ENCODE assay signal across 16 cellular contexts in genomic region chr1:203028067-203028783, GRCh38. TPM values are rescaled to one million over a fixed set of nuclear protein-coding genes. Genes with fewer than 3 reads are reported as not detected.
DNase-seq lines count a peak whose midpoint lies in the region; ATAC-seq, FAIRE-seq and TF ChIP-seq lines count a peak whose summit lies in the region.
"Had no signal": no experiment of that assay in that cellular context is flagged by ENCODE, and none has a peak within 500 bp of the region (broad histone marks: within the 10 kb centered on the region; RNA-seq: fewer than 3 reads in every experiment).

No MANE protein-coding gene starts in this region.

- POLR2A ChIA-PET in HepG2 (lab: Yijun Ruan, JAX) = interaction anchor here (3.0 kb wide), 1 partner anchor 21 kb away, joined by 10 read pairs; the partner anchor contains the start of gene TMEM183A

- 49% methylated on average over 9 of the region's 9 CpGs for WGBS in HepG2 (ENCODE audit: low lambda C conversion rate)
- WGBS in right lobe of liver (ENCODE audit: insufficient coverage, low coverage, low lambda C conversion rate, missing lambda C conversion rate) = 88% methylated on average over 5 of the region's 9 CpGs

- no peak overlapping the region for H3K9ac ChIP-seq in HepG2 (ENCODE audit: insufficient read depth, low read depth, low read length)

- no peak for TF ChIP-seq RAD21 in HepG2 (CRISPR knock-in tag; IDR thresholded peaks at IDR 0.05)

- no peak for TF ChIP-seq CTCF in HepG2 (CRISPR knock-in tag; IDR thresholded peaks at IDR 0.05)
- no peak for TF ChIP-seq CTCF in right lobe of liver (IDR thresholded peaks at IDR 0.05)
- no peak for TF ChIP-seq CTCF in vagina (IDR thresholded peaks at IDR 0.05)

- peaks cover 0 to 13% of the 10 kb centered on the region in 2 experiments; a peak in 1 of 5 replicates for H3K36me3 ChIP-seq in HepG2 (replicated peaks in 1 of 2; ENCODE audit: control insufficient read depth in 1 of 2, insufficient read depth in 2 of 2, low read length in 2 of 2)
- peaks cover 0 to 10% (median 3%) of the 10 kb centered on the region in 4 donors for H3K36me3 ChIP-seq in right lobe of liver
- peaks cover 0 to 10% of the 10 kb centered on the region in 2 donors for H3K36me3 ChIP-seq in vagina

- peak overlapping the region; percentile 94 for H3K4me3 Mint-ChIP-seq in activated T-helper 17 cell treated with anti-CD3 and anti-CD28 coated beads, Interleukin-2, amount 50 U/mL, for 72 hours

- H3K27ac Mint-ChIP-seq in activated T-helper 17 cell treated with anti-CD3 and anti-CD28 coated beads, Interleukin-2, amount 50 U/mL, for 72 hours = peak overlapping the region; percentile 86
- H3K27ac Mint-ChIP-seq: progenitor cell of endocrine pancreas had no signal

- DNase-seq in HepG2 (ENCODE audit: low spot score) (no peak), right lobe of liver (no peak), left lobe of liver (ENCODE audit: low spot score) (peak; percentile 34), vagina (ENCODE audit: extremely low spot score in 2 of 2) (peak in 1 of 2 donors; percentile 76)
- DNase-seq in stimulated activated CD4-positive, alpha-beta T cell treated with anti-CD3 and anti-CD28 coated beads, Interleukin-12 subunit alpha, Interleukin-12 subunit beta, amount 100 ng/mL, for 4 hours = no peak
- DNase-seq: activated CD4-positive, CD25-positive, alpha-beta regulatory T cell; activated naive CD4-positive, alpha-beta T cell treated with Interleukin-2 at 50 U/mL for 16 hours; NCI-H510A; uterus had no signal

- H3K9me3 ChIP-seq in HepG2 (ENCODE audit: low read length) (no peaks in the 10 kb centered on the region), right lobe of liver (no peaks in the 10 kb centered on the region), vagina (no peaks in the 10 kb centered on the region)
- H3K9me3 ChIP-seq: uterus had no signal

- H2AFZ ChIP-seq in HepG2 (ENCODE audit: low read length) = no peak overlapping the region

- no peaks in the 10 kb centered on the region for H3K27me3 Mint-ChIP-seq in activated T-helper 17 cell treated with anti-CD3 and anti-CD28 coated beads, Interleukin-2, amount 50 U/mL, for 72 hours

- H3K4me3 ChIP-seq in HepG2 (replicated peaks in 1 of 3; ENCODE audit: insufficient read depth in 1 of 3, low read depth in 2 of 3, low read length in 3 of 3) (no peak overlapping the region), right lobe of liver (no peak overlapping the region), vagina (no peak overlapping the region)
- H3K4me3 ChIP-seq: uterus had no signal

- H3K4me1 ChIP-seq in HepG2 (ENCODE audit: insufficient read depth, low read length) = peaks cover 26% of the 10 kb centered on the region
- H3K4me1 ChIP-seq in right lobe of liver = peaks cover 0 to 5% (median 2%) of the 10 kb centered on the region in 4 donors
- peaks cover 23% of the 10 kb centered on the region for H3K4me1 ChIP-seq in vagina
- H3K4me1 ChIP-seq: uterus had no signal

- TF ChIP-seq POLR2A in HepG2 (IDR thresholded peaks at IDR 0.05; ENCODE audit: insufficient read depth in 1 of 2, low read depth in 2 of 2, low read length in 2 of 2) = no peak
- TF ChIP-seq POLR2A in right lobe of liver (IDR thresholded peaks at IDR 0.05) = no peak
- TF ChIP-seq POLR2A in vagina (IDR thresholded peaks at IDR 0.05) = no peak

- CTCF ChIA-PET in HepG2 (lab: Yijun Ruan, JAX; ENCODE audit: low intra/inter-chr PET ratio, low total read pairs) = no interaction called here

- H3K9me3 Mint-ChIP-seq in activated T-helper 17 cell treated with anti-CD3 and anti-CD28 coated beads, Interleukin-2, amount 50 U/mL, for 72 hours = peaks cover 7% of the 10 kb centered on the region

- H3K27ac ChIP-seq in HepG2 (ENCODE audit: extremely low read length, insufficient read depth, low read length) (no peak overlapping the region), right lobe of liver (no peak overlapping the region), vagina (peak overlapping the region; percentile 61)
- H3K27ac ChIP-seq: HL-60, uterus had no signal

- TF ChIP-seq EP300 in HepG2 (IDR thresholded peaks at IDR 0.05; ENCODE audit: low read depth in 2 of 2, low read length in 2 of 2) (no peak), HepG2 (CRISPR knock-in tag; IDR thresholded peaks at IDR 0.05; ENCODE audit: borderline replicate concordance) (no peak)

- ATAC-seq in HepG2 = peak; percentile 11
- no peak for ATAC-seq in right lobe of liver
- ATAC-seq in activated T-helper 17 cell treated with anti-CD3 and anti-CD28 coated beads, Interleukin-2, amount 50 U/mL, for 72 hours (replicated peaks) = no peak
- no peak for ATAC-seq in left lobe of liver
- ATAC-seq in GM18867 (IDR thresholded peaks at IDR 0.05; ENCODE audit: unreplicated experiment) = no peak
- no peak for ATAC-seq in HG03108 (IDR thresholded peaks at IDR 0.05; ENCODE audit: unreplicated experiment)

- H3K4me2 ChIP-seq in HepG2 (ENCODE audit: low read depth, low read length) = peak overlapping the region; percentile 29; the same call in 1 of the 2 replicates

- peaks cover 18% of the 10 kb centered on the region for H3K4me1 Mint-ChIP-seq in activated T-helper 17 cell treated with anti-CD3 and anti-CD28 coated beads, Interleukin-2, amount 50 U/mL, for 72 hours

- H3K27me3 ChIP-seq in HepG2 (ENCODE audit: control insufficient read depth in 1 of 2, insufficient read depth in 2 of 2, low read length in 2 of 2) (peaks cover 5 to 14% of the 10 kb centered on the region in 2 experiments; a peak in 4 of 5 replicates), right lobe of liver (no peaks in the 10 kb centered on the region), vagina (no peaks in the 10 kb centered on the region)
- H3K27me3 ChIP-seq: uterus had no signal

- peaks cover 68% of the 10 kb centered on the region for H3K36me3 Mint-ChIP-seq in activated T-helper 17 cell treated with anti-CD3 and anti-CD28 coated beads, Interleukin-2, amount 50 U/mL, for 72 hours (ENCODE audit: low read depth)

- no TSS peak for BruUV-seq in HepG2 (replicated peaks; lab: Mats Ljungman, UMichigan)

- no peaks in the 10 kb centered on the region for H4K20me1 ChIP-seq in HepG2 (ENCODE audit: insufficient read depth, low read length)

- H3K79me2 ChIP-seq in HepG2 (ENCODE audit: insufficient read depth, low read length) = no peaks in the 10 kb centered on the region

- in situ Hi-C loops in HepG2 (cut with HindIII; ENCODE audit: extremely low pct_ligation_motif_present, low pct_unique_long_range_greater_than_20kb) = no loop called here

- FAIRE-seq in HepG2 (lab: Jason Lieb, UNC) = no peak

- intact Hi-C loops in HepG2 (cut with micrococcal nuclease; ENCODE audit: unreplicated experiment) = no loop called here
- intact Hi-C loops in right lobe of liver (cut with DNase I) = no loop called here
- intact Hi-C loops in vagina (cut with DNase I) = no loop called here

RNA-seq across cellular contexts. Expression of gene PPFIA4, which starts 1.9 kb away (rescaled TPM):
- total RNA-seq in HepG2 (2016; rRNA removed; fragmentation: Illumina TruSeq; extraction: Trizol) (not detected in 2 replicates), right lobe of liver (1 to 10 TPM in 1 of 6 experiments, under 1 TPM in 4, not detected in 1; 0.18 to 5.5 (median 0.49) TPM), left lobe of liver (0.78 TPM), vagina (11.5 TPM)
- total RNA-seq in HepG2 (2016; cell fraction: cytosol; rRNA removed; fragmentation: Illumina TruSeq; extraction: Trizol; ENCODE audit: low read depth) = not detected in 2 replicates
- 0.15 TPM in 1 of 2 replicates, not detected in the other for total RNA-seq in HepG2 (2016; cell fraction: insoluble cytoplasmic fraction; rRNA removed; fragmentation: Illumina TruSeq; extraction: Trizol)
- total RNA-seq in HepG2 (2016; cell fraction: membrane; rRNA removed; fragmentation: Illumina TruSeq; extraction: Trizol) = not detected in 2 replicates
- total RNA-seq in HepG2 (2016; cell fraction: nucleus; rRNA removed; fragmentation: Illumina TruSeq; extraction: Trizol) = 0.12 TPM in 1 of 2 replicates, not detected in the other
- polyA plus RNA-seq in HepG2 (2011; rRNA removed) = 5.4 and 6.4 TPM in 2 replicates
- 0.67 and 1.6 TPM in 2 replicates for polyA plus RNA-seq in HepG2 (2011; cell fraction: cytosol; rRNA removed)
- polyA plus RNA-seq in HepG2 (2011; cell fraction: nucleus; rRNA removed) = 76.9 and 115 TPM in 2 replicates
- polyA plus RNA-seq in HepG2 (2012) = 3.1 and 4.4 TPM in 2 replicates
- not detected in 2 replicates for polyA plus RNA-seq in HepG2 (2016; cell fraction: cytosol; fragmentation: Illumina TruSeq; extraction: Trizol; ENCODE audit: low read depth)
- polyA plus RNA-seq in HepG2 (2016; cell fraction: insoluble cytoplasmic fraction; fragmentation: Illumina TruSeq; extraction: Trizol; ENCODE audit: low read depth) = not detected in 2 replicates
- not detected in 2 replicates for polyA plus RNA-seq in HepG2 (2016; cell fraction: membrane; fragmentation: Illumina TruSeq; extraction: Trizol; ENCODE audit: low read depth)
- polyA plus RNA-seq in HepG2 (2016; cell fraction: nucleus; fragmentation: Illumina TruSeq; extraction: Trizol; ENCODE audit: insufficient read depth, low read depth) = 0.07 and 0.44 TPM in 2 replicates
- polyA minus RNA-seq in HepG2 (2011; rRNA and poly(A)+ RNA removed; ENCODE audit: low replicate concordance) = 0.72 and 10.8 TPM in 2 replicates
- 0.49 and 0.62 TPM in 2 replicates for polyA minus RNA-seq in HepG2 (2011; cell fraction: cytosol; rRNA and poly(A)+ RNA removed)
- 19.8 and 25.9 TPM in 2 replicates for polyA minus RNA-seq in HepG2 (2011; cell fraction: nucleus; rRNA and poly(A)+ RNA removed)
- 100 to 1,000 TPM in 1 of 2 donors, 10 to 100 TPM in 1; 38.1 to 244 TPM for total RNA-seq in activated T-helper 17 cell treated with anti-CD3 and anti-CD28 coated beads, Interleukin-2, amount 50 U/mL, for 72 hours

RNA-seq across cellular contexts. Expression of gene TMEM183A, which starts 21.1 kb away (rescaled TPM):
- total RNA-seq in HepG2 (2016; rRNA removed; fragmentation: Illumina TruSeq; extraction: Trizol) (82.0 and 85.4 TPM in 2 replicates), right lobe of liver (10 to 100 TPM; 21.4 to 38.1 (median 31.0) TPM), left lobe of liver (30.1 TPM), vagina (73.2 TPM)
- 117 and 147 TPM in 2 replicates for total RNA-seq in HepG2 (2016; cell fraction: cytosol; rRNA removed; fragmentation: Illumina TruSeq; extraction: Trizol; ENCODE audit: low read depth)
- total RNA-seq in HepG2 (2016; cell fraction: insoluble cytoplasmic fraction; rRNA removed; fragmentation: Illumina TruSeq; extraction: Trizol) = 82.0 and 82.7 TPM in 2 replicates
- 214 and 215 TPM in 2 replicates for total RNA-seq in HepG2 (2016; cell fraction: membrane; rRNA removed; fragmentation: Illumina TruSeq; extraction: Trizol)
- total RNA-seq in HepG2 (2016; cell fraction: nucleus; rRNA removed; fragmentation: Illumina TruSeq; extraction: Trizol) = 59.5 and 61.7 TPM in 2 replicates
- 56.2 and 59.7 TPM in 2 replicates for polyA plus RNA-seq in HepG2 (2011; rRNA removed)
- polyA plus RNA-seq in HepG2 (2011; cell fraction: cytosol; rRNA removed) = 65.4 and 69.6 TPM in 2 replicates
- 86.6 and 92.4 TPM in 2 replicates for polyA plus RNA-seq in HepG2 (2011; cell fraction: nucleus; rRNA removed)
- 28.1 and 30.6 TPM in 2 replicates for polyA plus RNA-seq in HepG2 (2012)
- polyA plus RNA-seq in HepG2 (2016; cell fraction: cytosol; fragmentation: Illumina TruSeq; extraction: Trizol; ENCODE audit: low read depth) = 140 and 156 TPM in 2 replicates
- polyA plus RNA-seq in HepG2 (2016; cell fraction: insoluble cytoplasmic fraction; fragmentation: Illumina TruSeq; extraction: Trizol; ENCODE audit: low read depth) = 69.4 and 76.0 TPM in 2 replicates
- 186 and 191 TPM in 2 replicates for polyA plus RNA-seq in HepG2 (2016; cell fraction: membrane; fragmentation: Illumina TruSeq; extraction: Trizol; ENCODE audit: low read depth)
- polyA plus RNA-seq in HepG2 (2016; cell fraction: nucleus; fragmentation: Illumina TruSeq; extraction: Trizol; ENCODE audit: insufficient read depth, low read depth) = 82.0 and 83.2 TPM in 2 replicates
- 142 and 277 TPM in 2 replicates for polyA minus RNA-seq in HepG2 (2011; rRNA and poly(A)+ RNA removed; ENCODE audit: low replicate concordance)
- 22.9 and 28.1 TPM in 2 replicates for polyA minus RNA-seq in HepG2 (2011; cell fraction: cytosol; rRNA and poly(A)+ RNA removed)
- polyA minus RNA-seq in HepG2 (2011; cell fraction: nucleus; rRNA and poly(A)+ RNA removed) = 96.7 and 106 TPM in 2 replicates
- total RNA-seq in activated T-helper 17 cell treated with anti-CD3 and anti-CD28 coated beads, Interleukin-2, amount 50 U/mL, for 72 hours = 10 to 100 TPM; 50.1 to 62.6 TPM

RNA-seq across cellular contexts. Expression of gene MYOG, which starts 57.6 kb away (rescaled TPM):
- total RNA-seq in HepG2 (2016; rRNA removed; fragmentation: Illumina TruSeq; extraction: Trizol) = not detected in 2 replicates
- total RNA-seq in HepG2 (2016; cell fraction: cytosol; rRNA removed; fragmentation: Illumina TruSeq; extraction: Trizol; ENCODE audit: low read depth) = not detected in 2 replicates
- total RNA-seq in HepG2 (2016; cell fraction: insoluble cytoplasmic fraction; rRNA removed; fragmentation: Illumina TruSeq; extraction: Trizol) = not detected in 2 replicates
- not detected in 2 replicates for total RNA-seq in HepG2 (2016; cell fraction: membrane; rRNA removed; fragmentation: Illumina TruSeq; extraction: Trizol)
- total RNA-seq in HepG2 (2016; cell fraction: nucleus; rRNA removed; fragmentation: Illumina TruSeq; extraction: Trizol) = not detected in 2 replicates
- polyA plus RNA-seq in HepG2 (2011; rRNA removed) = not detected in 2 replicates
- not detected in 2 replicates for polyA plus RNA-seq in HepG2 (2011; cell fraction: cytosol; rRNA removed)
- polyA plus RNA-seq in HepG2 (2011; cell fraction: nucleus; rRNA removed) = not detected in 2 replicates
- not detected in 2 replicates for polyA plus RNA-seq in HepG2 (2012)
- polyA plus RNA-seq in HepG2 (2016; cell fraction: cytosol; fragmentation: Illumina TruSeq; extraction: Trizol; ENCODE audit: low read depth) = not detected in 2 replicates
- not detected in 2 replicates for polyA plus RNA-seq in HepG2 (2016; cell fraction: insoluble cytoplasmic fraction; fragmentation: Illumina TruSeq; extraction: Trizol; ENCODE audit: low read depth)
- polyA plus RNA-seq in HepG2 (2016; cell fraction: membrane; fragmentation: Illumina TruSeq; extraction: Trizol; ENCODE audit: low read depth) = not detected in 2 replicates
- polyA plus RNA-seq in HepG2 (2016; cell fraction: nucleus; fragmentation: Illumina TruSeq; extraction: Trizol; ENCODE audit: insufficient read depth, low read depth) = not detected in 2 replicates
- polyA minus RNA-seq in HepG2 (2011; rRNA and poly(A)+ RNA removed; ENCODE audit: low replicate concordance) = not detected in 2 replicates
- not detected in 2 replicates for polyA minus RNA-seq in HepG2 (2011; cell fraction: cytosol; rRNA and poly(A)+ RNA removed)
- polyA minus RNA-seq in HepG2 (2011; cell fraction: nucleus; rRNA and poly(A)+ RNA removed) = not detected in 2 replicates
- not detected for total RNA-seq in right lobe of liver
- total RNA-seq in activated T-helper 17 cell treated with anti-CD3 and anti-CD28 coated beads, Interleukin-2, amount 50 U/mL, for 72 hours = not detected
- not detected for total RNA-seq in left lobe of liver
- total RNA-seq in vagina = not detected
- total RNA-seq: dermis microvascular lymphatic vessel endothelial cell, liver, progenitor cell of endocrine pancreas, uterus had no signal
- polyA plus RNA-seq: liver had no signal
